Comparison of ENCODE assay signal across 12 cellular contexts in the genomic region with DNA sequence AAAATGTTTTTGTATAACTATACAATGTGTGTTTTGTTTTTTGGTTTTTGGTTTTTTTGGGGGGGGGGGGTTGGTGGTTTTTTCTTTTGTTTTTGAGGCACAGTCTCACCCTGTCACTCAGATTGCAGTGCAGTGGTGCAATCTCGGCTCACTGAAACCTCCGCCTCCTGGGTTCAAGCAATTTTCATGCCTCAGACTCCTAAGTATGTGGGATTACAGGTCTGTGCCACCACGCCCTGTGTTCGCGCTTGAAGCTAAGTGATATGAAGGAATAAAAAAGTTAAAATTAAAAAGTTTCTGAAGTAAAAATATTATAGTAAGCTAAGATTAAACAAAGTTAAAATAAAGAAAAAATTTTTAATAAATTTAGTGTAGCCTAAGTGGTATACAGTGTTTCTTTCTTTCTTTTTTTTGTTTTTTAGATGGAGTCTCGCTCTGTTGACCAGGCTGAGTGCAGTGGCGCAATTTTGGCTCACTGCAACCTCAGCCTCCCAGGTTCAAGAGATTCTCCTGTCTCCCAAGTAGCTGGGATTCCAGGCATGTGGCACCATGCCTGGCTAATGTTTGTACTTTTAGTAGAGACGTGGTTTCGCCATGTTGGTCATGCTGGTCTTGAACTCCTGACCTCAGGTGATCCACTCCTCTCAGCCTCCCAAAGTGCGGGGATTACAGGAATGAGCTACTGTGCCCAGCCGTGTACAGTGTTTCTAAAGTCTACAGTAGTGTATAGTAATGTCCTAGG. TPM values are rescaled to one million over a fixed set of nuclear protein-coding genes. Genes with fewer than 3 reads are reported as not detected.
"Had no signal": no experiment of that assay in that cellular context is flagged by ENCODE, and none has a peak within 500 bp of the region (broad histone marks: within the 10 kb centered on the region; RNA-seq: fewer than 3 reads in every experiment).

No MANE protein-coding gene starts in this region.

- H3K4me2 ChIP-seq: GM23338 had no signal

- FAIRE-seq: H1, H54 had no signal

- H3K4me1 ChIP-seq: HAP-1 had no signal

- ATAC-seq: GM23338, HCT116 had no signal

- H2AFZ ChIP-seq: GM23248, GM23338 had no signal

- H3K9ac ChIP-seq: GM23248 had no signal

- H3K27ac ChIP-seq: GM23248 had no signal

- H3K36me3 ChIP-seq: HAP-1 had no signal

- H3K4me3 ChIP-seq: GM23248, GM23338, HAP-1 had no signal

- H3K9me3 ChIP-seq: HAP-1 had no signal

- DNase-seq: GM23248, GOT3, H7, H9, HCEC 1CT, HFFc6 had no signal

RNA-seq across cellular contexts. Expression of a gene that starts 53.9 kb away (rescaled TPM):
- total RNA-seq: GM23248, H1, H4, H7, H9, HFFc6 had no signal
- polyA plus RNA-seq: GM23248, GM23338, H1 had no signal

RNA-seq across cellular contexts. Expression of a gene that starts 57.5 kb away (rescaled TPM):
- total RNA-seq: GM23248, HFFc6 had no signal
- polyA plus RNA-seq: GM23248 had no signal
